Comparison of ENCODE assay signal across 35 cellular contexts in genomic region chr1:221902961-221903360, GRCh38.
"Had no signal": no experiment of that assay in that cellular context is flagged by ENCODE, and none has a peak within 500 bp of the region (broad histone marks: within the 10 kb centered on the region; RNA-seq: fewer than 3 reads in every experiment).

No MANE protein-coding gene starts in this region.

- H3K36me3 ChIP-seq: ascending aorta, cardiac muscle cell had no signal

- H3K9me3 Mint-ChIP-seq: activated B cell treated with CpG ODN at 0.5 μM for 24 hours; activated CD4-positive, alpha-beta memory T cell treated with anti-CD3 and anti-CD28 coated beads for 36 hours; activated CD4-positive, alpha-beta T cell treated with anti-CD3 and anti-CD28 coated beads, Interleukin-2, amount 10 ng/mL, durations not matched to agents 24 days and 14 days; activated CD8-positive, alpha-beta T cell treated with anti-CD3 and anti-CD28 coated beads for 36 hours; activated naive CD4-positive, alpha-beta T cell treated with anti-CD3 and anti-CD28 coated beads, Interleukin-2, amount 10 ng/mL, durations not matched to agents 7 days and 5 days; activated naive CD4-positive, alpha-beta T cell treated with anti-CD3 and anti-CD28 coated beads, Interleukin-2, amount 50 U/mL, for 24 hours; activated naive CD8-positive, alpha-beta T cell treated with anti-CD3 and anti-CD28 coated beads, Interleukin-2, amount 10 ng/mL, durations not matched to agents 7 days and 5 days; activated naive CD8-positive, alpha-beta T cell treated with anti-CD3 and anti-CD28 coated beads, Interleukin-2, amount 50 U/mL, for 24 hours; activated T-cell treated with anti-CD3 and anti-CD28 coated beads, Interleukin-2, amount 50 U/mL, for 4 hours; activated T-cell treated with anti-CD3 and anti-CD28 coated beads, Interleukin-2, amount 50 U/mL, for 72 hours; activated T-helper 1 cell treated with anti-CD3 and anti-CD28 coated beads, Interleukin-12 subunit alpha, Interleukin-12 subunit beta, Interleukin-2, Interleukin-4 antibody, amounts not matched to agents 30 ng/mL and 10 ng/mL and 1 ng/mL, durations not matched to agents 14 hours and 24 hours and 36 hours; activated T-helper 17 cell treated with anti-CD3 and anti-CD28 coated beads, Interleukin-2, amount 50 U/mL, for 72 hours; brain; central memory CD8-positive, alpha-beta T cell; T-cell had no signal

- ATAC-seq: activated CD8-positive, alpha-beta T cell treated with anti-CD3 and anti-CD28 coated beads for 36 hours; activated naive CD8-positive, alpha-beta T cell treated with anti-CD3 and anti-CD28 coated beads, Interleukin-2, amount 50 U/mL, for 24 hours; activated T-cell treated with anti-CD3 and anti-CD28 coated beads, Interleukin-2, amount 50 U/mL, for 4 hours; activated T-cell treated with anti-CD3 and anti-CD28 coated beads, Interleukin-2, amount 50 U/mL, for 72 hours; activated T-helper 17 cell treated with anti-CD3 and anti-CD28 coated beads, Interleukin-2, amount 50 U/mL, for 72 hours; T-cell; T-helper 17 cell had no signal

- H3K27ac ChIP-seq: ascending aorta, cardiac muscle cell, VCaP had no signal

- H3K27ac Mint-ChIP-seq: activated B cell treated with CpG ODN at 0.5 μM for 24 hours; activated CD4-positive, alpha-beta memory T cell treated with anti-CD3 and anti-CD28 coated beads for 36 hours; activated CD4-positive, alpha-beta T cell treated with anti-CD3 and anti-CD28 coated beads, Interleukin-2, amount 10 ng/mL, durations not matched to agents 24 days and 14 days; activated CD8-positive, alpha-beta T cell treated with anti-CD3 and anti-CD28 coated beads for 36 hours; activated naive CD4-positive, alpha-beta T cell treated with anti-CD3 and anti-CD28 coated beads, Interleukin-2, amount 10 ng/mL, durations not matched to agents 7 days and 5 days; activated naive CD4-positive, alpha-beta T cell treated with anti-CD3 and anti-CD28 coated beads, Interleukin-2, amount 50 U/mL, for 24 hours; activated naive CD8-positive, alpha-beta T cell; activated naive CD8-positive, alpha-beta T cell treated with anti-CD3 and anti-CD28 coated beads, Interleukin-2, amount 10 ng/mL, durations not matched to agents 7 days and 5 days; activated naive CD8-positive, alpha-beta T cell treated with anti-CD3 and anti-CD28 coated beads, Interleukin-2, amount 50 U/mL, for 24 hours; activated T-cell treated with anti-CD3 and anti-CD28 coated beads, Interleukin-2, amount 50 U/mL, for 72 hours; activated T-helper 1 cell treated with anti-CD3 and anti-CD28 coated beads, Interleukin-12 subunit alpha, Interleukin-12 subunit beta, Interleukin-2, Interleukin-4 antibody, amounts not matched to agents 30 ng/mL and 10 ng/mL and 1 ng/mL, durations not matched to agents 14 hours and 24 hours and 36 hours; activated T-helper 17 cell treated with anti-CD3 and anti-CD28 coated beads, Interleukin-2, amount 50 U/mL, for 72 hours; brain; T-cell; T-helper 17 cell had no signal

- H3K4me1 ChIP-seq: ascending aorta had no signal

- H3K36me3 Mint-ChIP-seq: activated CD4-positive, alpha-beta memory T cell treated with anti-CD3 and anti-CD28 coated beads for 36 hours; activated naive CD4-positive, alpha-beta T cell treated with anti-CD3 and anti-CD28 coated beads, Interleukin-2, amount 10 ng/mL, durations not matched to agents 7 days and 5 days; activated naive CD4-positive, alpha-beta T cell treated with anti-CD3 and anti-CD28 coated beads, Interleukin-2, amount 50 U/mL, for 24 hours; activated naive CD8-positive, alpha-beta T cell; activated naive CD8-positive, alpha-beta T cell treated with anti-CD3 and anti-CD28 coated beads, Interleukin-2, amount 10 ng/mL, durations not matched to agents 7 days and 5 days; brain; T-cell had no signal

- H3K4me1 Mint-ChIP-seq: activated B cell treated with CpG ODN at 0.5 μM for 24 hours; activated CD4-positive, alpha-beta T cell treated with anti-CD3 and anti-CD28 coated beads, Interleukin-2, amount 10 ng/mL, durations not matched to agents 24 days and 14 days; activated naive CD4-positive, alpha-beta T cell treated with anti-CD3 and anti-CD28 coated beads, Interleukin-2, amount 10 ng/mL, durations not matched to agents 7 days and 5 days; activated naive CD4-positive, alpha-beta T cell treated with anti-CD3 and anti-CD28 coated beads, Interleukin-2, amount 50 U/mL, for 24 hours; activated naive CD8-positive, alpha-beta T cell treated with anti-CD3 and anti-CD28 coated beads, Interleukin-2, amount 10 ng/mL, durations not matched to agents 7 days and 5 days; activated naive CD8-positive, alpha-beta T cell treated with anti-CD3 and anti-CD28 coated beads, Interleukin-2, amount 50 U/mL, for 24 hours; activated T-helper 17 cell treated with anti-CD3 and anti-CD28 coated beads, Interleukin-2, amount 50 U/mL, for 72 hours; central memory CD8-positive, alpha-beta T cell; T-cell; T-helper 17 cell had no signal

- H3K27me3 Mint-ChIP-seq: activated B cell treated with CpG ODN at 0.5 μM for 24 hours; activated CD4-positive, alpha-beta memory T cell treated with anti-CD3 and anti-CD28 coated beads for 36 hours; activated naive CD4-positive, alpha-beta T cell treated with anti-CD3 and anti-CD28 coated beads, Interleukin-2, amount 10 ng/mL, durations not matched to agents 7 days and 5 days; activated naive CD4-positive, alpha-beta T cell treated with anti-CD3 and anti-CD28 coated beads, Interleukin-2, amount 50 U/mL, for 24 hours; activated naive CD8-positive, alpha-beta T cell; activated T-helper 17 cell treated with anti-CD3 and anti-CD28 coated beads, Interleukin-2, amount 50 U/mL, for 72 hours; T-cell had no signal

- H3K27me3 ChIP-seq: ascending aorta, cardiac muscle cell had no signal

- H3K4me3 ChIP-seq: ascending aorta, cardiac muscle cell had no signal

- H3K4me3 Mint-ChIP-seq: activated B cell treated with CpG ODN at 0.5 μM for 24 hours; activated CD4-positive, alpha-beta memory T cell treated with anti-CD3 and anti-CD28 coated beads for 36 hours; activated CD4-positive, alpha-beta T cell treated with anti-CD3 and anti-CD28 coated beads, Interleukin-2, amount 10 ng/mL, durations not matched to agents 24 days and 14 days; activated CD8-positive, alpha-beta T cell treated with anti-CD3 and anti-CD28 coated beads for 36 hours; activated naive CD4-positive, alpha-beta T cell treated with anti-CD3 and anti-CD28 coated beads, Interleukin-2, amount 10 ng/mL, durations not matched to agents 7 days and 5 days; activated naive CD4-positive, alpha-beta T cell treated with anti-CD3 and anti-CD28 coated beads, Interleukin-2, amount 50 U/mL, for 24 hours; activated naive CD8-positive, alpha-beta T cell; activated naive CD8-positive, alpha-beta T cell treated with anti-CD3 and anti-CD28 coated beads, Interleukin-2, amount 10 ng/mL, durations not matched to agents 7 days and 5 days; activated naive CD8-positive, alpha-beta T cell treated with anti-CD3 and anti-CD28 coated beads, Interleukin-2, amount 50 U/mL, for 24 hours; activated T-cell treated with anti-CD3 and anti-CD28 coated beads, Interleukin-2, amount 50 U/mL, for 4 hours; activated T-cell treated with anti-CD3 and anti-CD28 coated beads, Interleukin-2, amount 50 U/mL, for 72 hours; activated T-helper 1 cell treated with anti-CD3 and anti-CD28 coated beads, Interleukin-12 subunit alpha, Interleukin-12 subunit beta, Interleukin-2, Interleukin-4 antibody, amounts not matched to agents 30 ng/mL and 10 ng/mL and 1 ng/mL, durations not matched to agents 14 hours and 24 hours and 36 hours; activated T-helper 17 cell treated with anti-CD3 and anti-CD28 coated beads, Interleukin-2, amount 50 U/mL, for 72 hours; brain; central memory CD8-positive, alpha-beta T cell; T-cell; T-helper 17 cell had no signal

- H3K9me3 ChIP-seq: ascending aorta had no signal

- DNase-seq: activated B cell treated with CpG ODN at 0.5 μM for 24 hours; activated CD4-positive, alpha-beta memory T cell treated with anti-CD3 and anti-CD28 coated beads for 36 hours; activated CD4-positive, alpha-beta T cell treated with anti-CD3 and anti-CD28 coated beads for 4 hours; activated CD4-positive, alpha-beta T cell treated with anti-CD3 and anti-CD28 coated beads, Interleukin-2, amount 10 ng/mL, durations not matched to agents 24 days and 14 days; activated CD4-positive, alpha-beta T cell treated with anti-CD3 and anti-CD28 coated beads, Interleukin-2, amount 50 U/mL, for 1 hour; activated CD4-positive, alpha-beta T cell treated with anti-CD3 and anti-CD28 coated beads, Interleukin-2, amount 50 U/mL, for 4 hours; activated CD4-positive, CD25-positive, alpha-beta regulatory T cell treated with anti-CD3 and anti-CD28 coated beads, Interleukin-2, amount 50 U/mL, for 72 hours; activated CD8-positive, alpha-beta memory T cell treated with anti-CD3 and anti-CD28 coated beads, Interleukin-2, amount 50 U/mL, for 4 hours; activated CD8-positive, alpha-beta T cell treated with anti-CD3 and anti-CD28 coated beads for 36 hours; activated effector memory CD4-positive, alpha-beta T cell treated with Interleukin-2 at 50 U/mL for 16 hours; activated gamma-delta T cell; activated naive CD4-positive, alpha-beta T cell treated with anti-CD3 and anti-CD28 coated beads, Interleukin-2, amount 10 ng/mL, durations not matched to agents 7 days and 5 days; activated naive CD4-positive, alpha-beta T cell treated with Interleukin-2 at 50 U/mL for 16 hours; activated naive CD8-positive, alpha-beta T cell treated with anti-CD3 and anti-CD28 coated beads, Interleukin-2, amount 10 ng/mL, durations not matched to agents 7 days and 5 days; activated naive CD8-positive, alpha-beta T cell treated with anti-CD3 and anti-CD28 coated beads, Interleukin-2, amount 50 U/mL, for 24 hours; activated T-cell treated with anti-CD3 and anti-CD28 coated beads for 4 hours; activated T-cell treated with anti-CD3 and anti-CD28 coated beads, Interleukin-2, amount 50 U/mL, for 1 hour; activated T-cell treated with anti-CD3 and anti-CD28 coated beads, Interleukin-2, amount 50 U/mL, for 4 hours; activated T-cell treated with anti-CD3 and anti-CD28 coated beads, Interleukin-2, amount 50 U/mL, for 72 hours; amygdala; anterior cingulate cortex; caudate nucleus; cerebellar nuclear complex; T-cell; T-helper 17 cell; T-helper 9 cell had no signal
